In the genomic region with DNA sequence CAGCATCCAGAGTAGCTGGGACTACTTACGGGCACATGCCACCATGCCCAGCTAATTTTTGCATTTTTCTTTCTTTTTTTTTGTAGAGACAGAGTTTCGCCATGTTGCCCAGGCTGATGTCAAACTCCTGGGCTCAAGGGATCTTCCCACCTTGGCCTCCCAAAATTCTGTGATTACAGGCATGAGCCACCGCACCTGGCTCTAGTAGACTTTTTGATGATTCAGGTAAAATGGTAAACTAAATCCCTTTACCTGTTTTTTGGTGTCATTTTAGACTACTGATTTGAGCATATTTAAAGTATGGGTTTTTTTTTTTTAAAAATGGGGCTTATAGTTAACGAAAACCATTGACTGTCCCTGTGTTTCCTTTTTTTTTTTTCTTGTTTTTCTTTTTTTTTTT, we compare ENCODE assay signal across 2 cellular contexts.
A peak's percentile ranks its signal among the peaks of the same experiment; 100 is the strongest.
TF ChIP-seq lines count a peak whose summit lies in the region.

No MANE protein-coding gene starts in this region.

TF ChIP-seq in HepG2, 621 proteins besides CTCF, POLR2A, EP300 and RAD21:
- 0 out of 2 replicates have a peak, but pooled peaks have one; percentile 38 for TF ChIP-seq MAFF (IDR thresholded peaks at IDR 0.05; ENCODE audit: low read depth, low read length)
- peak; percentile 44 to 63; a peak in 3 of 4 replicates for TF ChIP-seq MAFK (conservative IDR thresholded peaks at IDR 0.05 in 1 of 2, IDR thresholded peaks at IDR 0.05 in 1 of 2; ENCODE audit: low read length in 2 of 2)
- no peak for TF ChIP-seq LCORL (IDR thresholded peaks at IDR 0.05)
- no peak for TF ChIP-seq LCORL (CRISPR knock-in tag; IDR thresholded peaks at IDR 0.05)

TF ChIP-seq in IMR-90, 13 proteins besides CTCF, POLR2A, EP300 and RAD21:
- TF ChIP-seq RFX5 (IDR thresholded peaks at IDR 0.05; ENCODE audit: low read depth, low read length) (no peak), BHLHE40 (IDR thresholded peaks at IDR 0.05; ENCODE audit: low read depth, low read length) (no peak), CEBPB (IDR thresholded peaks at IDR 0.05; ENCODE audit: low read depth, low read length) (no peak), MAFK (IDR thresholded peaks at IDR 0.05; ENCODE audit: low read depth, low read length) (peak; percentile 26), MAZ (IDR thresholded peaks at IDR 0.05; ENCODE audit: borderline replicate concordance, low read depth, low read length) (no peak)
